Comparison of ENCODE assay signal across 8 cellular contexts in genomic region chr22:21651521-21652009, GRCh38. TPM values are rescaled to one million over a fixed set of nuclear protein-coding genes. Genes with fewer than 3 reads are reported as not detected.
DNase-seq lines count a peak whose midpoint lies in the region; ATAC-seq and TF ChIP-seq lines count a peak whose summit lies in the region.

No MANE protein-coding gene starts in this region.

- H3K9me3 ChIP-seq in CD4-positive, alpha-beta memory T cell (ENCODE audit: control insufficient read depth in 1 of 2, low read length in 2 of 2) = no peaks in the 10 kb centered on the region
- H3K9me3 ChIP-seq in PC-9 (ENCODE audit: insufficient read depth, low read depth) = no peaks in the 10 kb centered on the region

- peak overlapping the region; percentile 1 to 87 (median 43) for H3K27ac Mint-ChIP-seq in CD4-positive, alpha-beta memory T cell

- H3K9me3 Mint-ChIP-seq in CD4-positive, alpha-beta memory T cell = no peaks in the 10 kb centered on the region

- no peak overlapping the region for H3K9ac ChIP-seq in rectal smooth muscle tissue (ENCODE audit: low read length)

- H3K4me3 Mint-ChIP-seq in CD4-positive, alpha-beta memory T cell = peak overlapping the region; percentile 81 to 95 (median 88)

- H3K4me3 ChIP-seq in CD4-positive, alpha-beta memory T cell (ENCODE audit: low read length in 2 of 2) = peak overlapping the region; percentile 56 to 74
- peak overlapping the region; percentile 56 for H3K4me3 ChIP-seq in PC-9
- peak overlapping the region; percentile 85 for H3K4me3 ChIP-seq in fibroblast of the aortic adventitia (ENCODE audit: low read depth, low read length)
- H3K4me3 ChIP-seq in rectal smooth muscle tissue (ENCODE audit: low read length) = peak overlapping the region; percentile 76

- peak overlapping the region; percentile 87; the same call in 1 of the 2 replicates for H2AFZ ChIP-seq in PC-9

- no peaks in the 10 kb centered on the region; the same call in 1 of the 2 replicates for H4K20me1 ChIP-seq in PC-9 (ENCODE audit: insufficient read depth)

- no peaks in the 10 kb centered on the region for H3K27me3 ChIP-seq in CD4-positive, alpha-beta memory T cell (ENCODE audit: insufficient read depth, low read length)
- H3K27me3 ChIP-seq in PC-9 (ENCODE audit: insufficient read depth, low read depth) (no peaks in the 10 kb centered on the region), rectal smooth muscle tissue (ENCODE audit: control insufficient read depth, insufficient read depth, low read length) (no peaks in the 10 kb centered on the region)

- POLR2A ChIA-PET in CD4-positive, alpha-beta memory T cell (lab: Charles Lee; ENCODE audit: partially characterized antibody) = interaction anchor here (1.0 to 4.2 kb wide), 5 partner anchors 8 to 25 kb away, joined by 3 to 26 read pairs (median 7); partner anchors contain the start of genes PPIL2, SDF2L1 and YDJC
- POLR2A ChIA-PET in PC-9 (lab: Charles Lee; ENCODE audit: unreplicated experiment) = no interaction called here

- intact Hi-C loops in CD4-positive, alpha-beta memory T cell (cut with micrococcal nuclease) = loop anchor here (1.0 kb wide), 2 partner anchors 9 to 15 kb away; partner anchors contain the start of genes PPIL2 and SDF2L1
- intact Hi-C loops in PC-9 (cut with micrococcal nuclease; ENCODE audit: unreplicated experiment) = no loop called here

- H3K36me3 ChIP-seq in CD4-positive, alpha-beta memory T cell (ENCODE audit: insufficient read depth, low read length) = peaks cover 6% of the 10 kb centered on the region
- H3K36me3 ChIP-seq in PC-9 (ENCODE audit: low read depth) = no peaks in the 10 kb centered on the region
- H3K36me3 ChIP-seq in rectal smooth muscle tissue (ENCODE audit: control insufficient read depth, insufficient read depth, low read length) = no peaks in the 10 kb centered on the region

- H3K79me2 ChIP-seq in PC-9 (ENCODE audit: low read depth) = no peaks in the 10 kb centered on the region

- no peak for TF ChIP-seq CTCF in PC-9 (conservative IDR thresholded peaks at IDR 0.05)
- no peak for TF ChIP-seq CTCF in fibroblast of the aortic adventitia (IDR thresholded peaks at IDR 0.05; ENCODE audit: insufficient read depth, low read length)

- no TSS peak for BruUV-seq in PC-9 (replicated peaks; lab: Mats Ljungman, UMichigan)

- H3K9me2 ChIP-seq in PC-9 (ENCODE audit: insufficient read depth) = no peaks in the 10 kb centered on the region

- H3K27ac ChIP-seq in CD4-positive, alpha-beta memory T cell (ENCODE audit: low read depth, low read length) = peak overlapping the region; percentile 42
- H3K27ac ChIP-seq in PC-9 (no peak overlapping the region), rectal smooth muscle tissue (ENCODE audit: low read depth, low read length) (no peak overlapping the region)

- peak overlapping the region; percentile 92 for H3K4me2 ChIP-seq in PC-9

- no peak for DNase-seq in CD4-positive, alpha-beta memory T cell
- DNase-seq in PC-9 (no peak), fibroblast of the aortic adventitia (ENCODE audit: low read depth) (no peak), OCI-M2 (lab: John Stamatoyannopoulos, UW; ENCODE audit: unreplicated experiment) (no peak), T1000 (lab: John Stamatoyannopoulos, UW) (no peak), DMS53 (lab: John Stamatoyannopoulos, UW) (no peak)

- H3K36me3 Mint-ChIP-seq in CD4-positive, alpha-beta memory T cell = peaks cover 8 to 9% of the 10 kb centered on the region in 2 donors

- H3K4me1 ChIP-seq in CD4-positive, alpha-beta memory T cell (ENCODE audit: insufficient read depth, low read length) = peaks cover 31% of the 10 kb centered on the region
- 0 out of 2 replicates have a peak, but pooled peaks cover 5% of the 10 kb centered on the region for H3K4me1 ChIP-seq in PC-9 (replicated peaks; ENCODE audit: insufficient read depth)
- H3K4me1 ChIP-seq in rectal smooth muscle tissue (ENCODE audit: control insufficient read depth, insufficient read depth, low read length) = peaks cover 3% of the 10 kb centered on the region

- H3F3A ChIP-seq in PC-9 (ENCODE audit: insufficient read depth, low read depth) = peaks cover 6% of the 10 kb centered on the region; the same call in 1 of the 2 replicates

- peak; percentile 19 for ATAC-seq in GM21723 (IDR thresholded peaks at IDR 0.05; ENCODE audit: unreplicated experiment)

- CTCF ChIA-PET in CD4-positive, alpha-beta memory T cell (lab: Charles Lee; ENCODE audit: partially characterized antibody) = interaction anchor here (1.0 to 4.3 kb wide), 3 partner anchors 9 to 22 kb away, joined by 3 to 18 read pairs (median 17); partner anchors contain the start of genes SDF2L1 and YDJC
- CTCF ChIA-PET in PC-9 (lab: Charles Lee) = no interaction called here

- peaks cover 11 to 31% (median 21%) of the 10 kb centered on the region in 4 donors for H3K4me1 Mint-ChIP-seq in CD4-positive, alpha-beta memory T cell

- peaks cover 0 to 1% of the 10 kb centered on the region in 2 donors for H3K27me3 Mint-ChIP-seq in CD4-positive, alpha-beta memory T cell

RNA-seq across cellular contexts. Expression of gene SDF2L1, which starts 9.5 kb away (rescaled TPM):
- total RNA-seq in CD4-positive, alpha-beta memory T cell = 10 to 100 TPM; 39.6 to 44.3 TPM
- 10 to 100 TPM; 78.0 to 99.1 TPM for polyA plus RNA-seq in CD4-positive, alpha-beta memory T cell
- total RNA-seq in PC-9 (2021) = 22.5 and 23.2 TPM in 2 replicates
- total RNA-seq in fibroblast of the aortic adventitia (ENCODE audit: low replicate concordance) = 10.6 and 18.3 TPM in 2 replicates

RNA-seq across cellular contexts. Expression of gene PPIL2, which starts 14.2 kb away (rescaled TPM):
- total RNA-seq in CD4-positive, alpha-beta memory T cell = 10 to 100 TPM; 75.5 to 81.4 TPM
- 10 to 100 TPM; 12.0 to 38.9 TPM for polyA plus RNA-seq in CD4-positive, alpha-beta memory T cell
- total RNA-seq in PC-9 (2021) (23.8 and 26.3 TPM in 2 replicates), fibroblast of the aortic adventitia (ENCODE audit: low replicate concordance) (10.0 and 30.5 TPM in 2 replicates)

RNA-seq across cellular contexts. Expression of gene CCDC116, which starts 19.0 kb away (rescaled TPM):
- total RNA-seq in CD4-positive, alpha-beta memory T cell = under 1 TPM; 0.19 to 0.29 TPM
- polyA plus RNA-seq in CD4-positive, alpha-beta memory T cell = not detected
- 0.33 and 0.63 TPM in 2 replicates for total RNA-seq in PC-9 (2021)
- 0.18 and 0.25 TPM in 2 replicates for total RNA-seq in fibroblast of the aortic adventitia (ENCODE audit: low replicate concordance)

RNA-seq across cellular contexts. Expression of gene YDJC, which starts 21.7 kb away (rescaled TPM):
- total RNA-seq in CD4-positive, alpha-beta memory T cell = 10 to 100 TPM; 45.7 to 46.0 TPM
- 10 to 100 TPM; 47.5 to 52.8 TPM for polyA plus RNA-seq in CD4-positive, alpha-beta memory T cell
- total RNA-seq in PC-9 (2021) = 25.7 and 39.1 TPM in 2 replicates
- 14.6 and 25.2 TPM in 2 replicates for total RNA-seq in fibroblast of the aortic adventitia (ENCODE audit: low replicate concordance)
